In the genomic region with DNA sequence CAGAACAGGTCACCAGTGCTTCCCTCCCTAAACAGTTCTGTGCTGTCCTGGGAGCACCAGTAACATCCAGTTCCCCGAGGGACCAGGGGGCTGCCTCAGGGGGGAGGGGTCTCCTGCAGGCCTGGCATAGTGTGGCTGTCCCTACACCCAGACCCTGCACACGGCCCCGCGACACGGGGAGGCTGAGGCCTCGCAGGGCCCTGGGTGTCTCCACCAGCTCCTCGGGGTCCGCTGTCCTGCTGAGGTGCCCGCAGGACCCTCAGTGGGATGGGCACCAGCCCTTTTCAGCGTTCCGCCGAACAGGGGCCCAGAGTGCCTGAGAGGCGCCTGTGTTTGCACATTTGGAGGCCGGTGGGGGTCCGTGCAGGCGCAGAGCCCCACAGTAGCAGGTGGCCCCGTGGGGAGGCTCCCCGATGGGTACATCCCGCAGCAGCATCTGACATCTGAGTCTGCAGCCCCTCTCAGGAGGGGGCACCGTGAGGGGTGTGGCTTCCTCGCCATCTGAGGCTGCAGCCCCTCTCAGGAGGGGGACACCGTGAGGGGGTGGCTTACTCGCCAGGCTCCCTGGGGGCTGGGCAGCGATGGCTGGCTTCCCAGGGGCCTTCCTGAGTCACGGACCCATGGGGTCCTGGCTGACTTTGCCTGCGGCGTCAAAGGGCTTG, we compare ENCODE assay signal across 31 cellular contexts. TPM values are rescaled to one million over a fixed set of nuclear protein-coding genes. Genes with fewer than 3 reads are reported as not detected.
"Had no signal": no experiment of that assay in that cellular context is flagged by ENCODE, and none has a peak within 500 bp of the region (broad histone marks: within the 10 kb centered on the region; RNA-seq: fewer than 3 reads in every experiment).

No MANE protein-coding gene starts in this region.

- DNase-seq: activated B cell treated with CpG ODN at 0.5 μM for 24 hours; activated CD4-positive, alpha-beta memory T cell treated with anti-CD3 and anti-CD28 coated beads for 36 hours; activated CD4-positive, alpha-beta T cell treated with anti-CD3 and anti-CD28 coated beads for 1 hour; activated CD4-positive, alpha-beta T cell treated with anti-CD3 and anti-CD28 coated beads, Interleukin-2, amount 10 ng/mL, durations not matched to agents 7 days and 5 days; activated CD8-positive, alpha-beta memory T cell treated with anti-CD3 and anti-CD28 coated beads for 24 hours; activated effector memory CD4-positive, alpha-beta T cell treated with anti-CD3 and anti-CD28 coated beads, Interleukin-2, amount 50 U/mL, for 16 hours; activated naive CD4-positive, alpha-beta T cell treated with Interleukin-2 at 50 U/mL for 16 hours; activated naive CD8-positive, alpha-beta T cell treated with anti-CD3 and anti-CD28 coated beads, Interleukin-2, amount 50 U/mL, for 24 hours; activated T-cell treated with anti-CD3 and anti-CD28 coated beads, Interleukin-2, amount 50 U/mL, for 4 hours; amniotic stem cell; MG63; NCI-H1105; NCI-H1436; NCI-H1694 treated with DMSO at 0.1 percent for 48 hours; NCI-H2029 treated with DMSO at 0.1 percent for 48 hours; NCI-H345; NCI-H510A; NCI-H526 treated with DMSO at 0.1 percent for 48 hours; NCI-H82; RPMI8226; T-cell; T-helper 2 cell; T1000 had no signal

- H3K4me3 ChIP-seq: ascending aorta, MG63, SK-N-MC had no signal

- H3K4me2 ChIP-seq: KMS-11 had no signal

- H3K9ac ChIP-seq: KMS-11 had no signal

- H3K36me3 ChIP-seq: ascending aorta, MG63 had no signal

- H3K4me1 ChIP-seq: ascending aorta had no signal

- H3K27ac ChIP-seq: ascending aorta, KMS-11, SK-N-MC had no signal

- H3K9me3 ChIP-seq: ascending aorta, MG63 had no signal

- H3K9me3 Mint-ChIP-seq: activated B cell treated with CpG ODN at 0.5 μM for 24 hours; activated CD4-positive, alpha-beta memory T cell treated with anti-CD3 and anti-CD28 coated beads for 36 hours; activated CD4-positive, alpha-beta T cell treated with anti-CD3 and anti-CD28 coated beads, Interleukin-2, amount 10 ng/mL, durations not matched to agents 7 days and 5 days; activated naive CD4-positive, alpha-beta T cell treated with anti-CD3 and anti-CD28 coated beads, Interleukin-2, amount 50 U/mL, for 72 hours; activated naive CD8-positive, alpha-beta T cell treated with anti-CD3 and anti-CD28 coated beads, Interleukin-2, amount 50 U/mL, for 24 hours; activated T-cell treated with anti-CD3 and anti-CD28 coated beads, Interleukin-2, amount 50 U/mL, for 4 hours; T-cell had no signal

- FAIRE-seq: TTC549 had no signal

- H3K27me3 ChIP-seq: ascending aorta, MG63 had no signal

- ATAC-seq: activated naive CD4-positive, alpha-beta T cell treated with anti-CD3 and anti-CD28 coated beads, Interleukin-2, amount 50 U/mL, for 72 hours; activated naive CD8-positive, alpha-beta T cell treated with anti-CD3 and anti-CD28 coated beads, Interleukin-2, amount 50 U/mL, for 24 hours; activated T-cell treated with anti-CD3 and anti-CD28 coated beads, Interleukin-2, amount 50 U/mL, for 4 hours; Panc1; T-cell had no signal

- H3K27ac Mint-ChIP-seq: activated CD4-positive, alpha-beta memory T cell treated with anti-CD3 and anti-CD28 coated beads for 36 hours; activated naive CD8-positive, alpha-beta T cell treated with anti-CD3 and anti-CD28 coated beads, Interleukin-2, amount 50 U/mL, for 24 hours; T-cell had no signal

- H3K36me3 Mint-ChIP-seq: activated CD4-positive, alpha-beta memory T cell treated with anti-CD3 and anti-CD28 coated beads for 36 hours; activated naive CD4-positive, alpha-beta T cell treated with anti-CD3 and anti-CD28 coated beads, Interleukin-2, amount 50 U/mL, for 72 hours; brain; T-cell had no signal

- H3K27me3 Mint-ChIP-seq: activated B cell treated with CpG ODN at 0.5 μM for 24 hours; activated CD4-positive, alpha-beta memory T cell treated with anti-CD3 and anti-CD28 coated beads for 36 hours; activated CD4-positive, alpha-beta T cell treated with anti-CD3 and anti-CD28 coated beads, Interleukin-2, amount 10 ng/mL, durations not matched to agents 7 days and 5 days; activated naive CD8-positive, alpha-beta T cell treated with anti-CD3 and anti-CD28 coated beads, Interleukin-2, amount 50 U/mL, for 24 hours; T-cell had no signal

- H3K4me3 Mint-ChIP-seq: activated B cell treated with CpG ODN at 0.5 μM for 24 hours; activated CD4-positive, alpha-beta memory T cell treated with anti-CD3 and anti-CD28 coated beads for 36 hours; activated CD4-positive, alpha-beta T cell treated with anti-CD3 and anti-CD28 coated beads, Interleukin-2, amount 10 ng/mL, durations not matched to agents 7 days and 5 days; activated naive CD8-positive, alpha-beta T cell treated with anti-CD3 and anti-CD28 coated beads, Interleukin-2, amount 50 U/mL, for 24 hours; activated T-cell treated with anti-CD3 and anti-CD28 coated beads, Interleukin-2, amount 50 U/mL, for 4 hours; T-cell had no signal

RNA-seq across cellular contexts. Expression of a gene that starts 39.2 kb away (rescaled TPM):
- total RNA-seq: activated CD4-positive, alpha-beta memory T cell treated with anti-CD3 and anti-CD28 coated beads for 36 hours; activated naive CD4-positive, alpha-beta T cell treated with anti-CD3 and anti-CD28 coated beads, Interleukin-2, amount 50 U/mL, for 72 hours; activated T-cell treated with anti-CD3 and anti-CD28 coated beads, Interleukin-2, amount 50 U/mL, for 4 hours; ascending aorta; OCI-LY7 had no signal
